Comparison of ENCODE assay signal across 23 cellular contexts in genomic region chr4:77856152-77856551, GRCh38. TPM values are rescaled to one million over a fixed set of nuclear protein-coding genes. Genes with fewer than 3 reads are reported as not detected.
DNase-seq lines count a peak whose midpoint lies in the region; ATAC-seq and TF ChIP-seq lines count a peak whose summit lies in the region.
"Had no signal": no experiment of that assay in that cellular context is flagged by ENCODE, and none has a peak within 500 bp of the region (broad histone marks: within the 10 kb centered on the region; RNA-seq: fewer than 3 reads in every experiment).

No MANE protein-coding gene starts in this region.

- ATAC-seq in activated CD8-positive, alpha-beta T cell treated with anti-CD3 and anti-CD28 coated beads for 36 hours, result no peak
- no peak for ATAC-seq in naive thymus-derived CD4-positive, alpha-beta T cell
- ATAC-seq in left lobe of liver (no peak), HG02870 (IDR thresholded peaks at IDR 0.05; ENCODE audit: unreplicated experiment) (no peak)
- ATAC-seq: A549; effector memory CD8-positive, alpha-beta T cell; right lobe of liver had no signal

- no peak for DNase-seq in T-helper 2 cell treated with Interferon-gamma antibody and Interleukin-4, amounts not matched to agents 5 μg/mL and 100 μg/mL, for 36 hours (ENCODE audit: low spot score)
- no peak for DNase-seq in T-helper 2 cell
- no peak for DNase-seq in CD4-positive, alpha-beta memory T cell
- DNase-seq in activated CD8-positive, alpha-beta T cell treated with anti-CD3 and anti-CD28 coated beads for 36 hours, result no peak
- DNase-seq in naive thymus-derived CD4-positive, alpha-beta T cell, result no peak
- DNase-seq in left lobe of liver (ENCODE audit: low spot score), result no peak
- no peak for DNase-seq in GM13977 (ENCODE audit: low spot score)
- DNase-seq: adrenal gland; cerebellar nuclear complex; effector memory CD8-positive, alpha-beta T cell; H9; hippocampal formation; KBM-7; NCI-H1092; NCI-H2171; right lobe of liver; stimulated activated CD4-positive, alpha-beta T cell treated with anti-CD3 and anti-CD28 coated beads, Interleukin-1b, Interleukin-23, amount 100 ng/mL, for 48 hours; substantia nigra; uterus had no signal

- CTCF ChIA-PET in CD4-positive, alpha-beta memory T cell (lab: Charles Lee; ENCODE audit: partially characterized antibody), result interaction anchor here (0.7 to 3.1 kb wide), 8 partner anchors 16 to 55 kb away, joined by 3 to 21 read pairs (median 4); partner anchors contain the start of gene CNOT6L
- CTCF ChIA-PET in activated CD8-positive, alpha-beta T cell treated with anti-CD3 and anti-CD28 coated beads for 36 hours (lab: Charles Lee), result interaction anchor here (0.8 to 2.3 kb wide), 4 partner anchors 36 to 95 kb away, joined by 3 to 12 read pairs (median 4); no protein-coding TSS in a partner anchor
- CTCF ChIA-PET in naive thymus-derived CD4-positive, alpha-beta T cell (lab: Charles Lee), result interaction anchor here (1.4 kb wide), 1 partner anchor 35 kb away, joined by 6 read pairs; no protein-coding TSS in a partner anchor

- H3K9me3 Mint-ChIP-seq in T-helper 2 cell treated with Interferon-gamma antibody and Interleukin-4, amounts not matched to agents 5 μg/mL and 100 μg/mL, for 36 hours, result no peaks in the 10 kb centered on the region
- H3K9me3 Mint-ChIP-seq in CD4-positive, alpha-beta memory T cell, result no peaks in the 10 kb centered on the region
- no peaks in the 10 kb centered on the region for H3K9me3 Mint-ChIP-seq in activated CD8-positive, alpha-beta T cell treated with anti-CD3 and anti-CD28 coated beads for 36 hours
- H3K9me3 Mint-ChIP-seq in naive thymus-derived CD4-positive, alpha-beta T cell, result peaks cover 0 to 4% (median 0%) of the 10 kb centered on the region in 11 donors
- H3K9me3 Mint-ChIP-seq: effector memory CD8-positive, alpha-beta T cell; H9; mesothelial cell of epicardium had no signal

- no peak for TF ChIP-seq CTCF in activated CD8-positive, alpha-beta T cell treated with anti-CD3 and anti-CD28 coated beads for 36 hours (IDR thresholded peaks at IDR 0.05)
- TF ChIP-seq CTCF in GM13977 (IDR thresholded peaks at IDR 0.05; ENCODE audit: extremely low read depth, insufficient read depth, missing control alignments), result no peak

- H3K27me3 ChIP-seq in CD4-positive, alpha-beta memory T cell (ENCODE audit: insufficient read depth, low read length), result no peaks in the 10 kb centered on the region
- no peaks in the 10 kb centered on the region for H3K27me3 ChIP-seq in naive thymus-derived CD4-positive, alpha-beta T cell (ENCODE audit: control insufficient read depth in 2 of 2, insufficient read depth in 2 of 2, low read length in 2 of 2)
- H3K27me3 ChIP-seq: adrenal gland, right lobe of liver, uterus had no signal

- in situ Hi-C loops in GM13977 (cut with MboI; ENCODE audit: low pct_unique_long_range_greater_than_20kb, low sequenced_read_pairs, unreplicated experiment), result no loop called here

- POLR2A ChIA-PET in CD4-positive, alpha-beta memory T cell (lab: Charles Lee; ENCODE audit: partially characterized antibody), result interaction anchor here (1.3 to 11.1 kb wide), 6 partner anchors 20 to 1083 kb away, joined by 4 to 908 read pairs (median 6); partner anchors contain the start of genes CNOT6L and PAQR3
- POLR2A ChIA-PET in activated CD8-positive, alpha-beta T cell treated with anti-CD3 and anti-CD28 coated beads for 36 hours (lab: Charles Lee), result interaction anchor here (2.3 to 4.1 kb wide), 2 partner anchors 35 to 38 kb away, joined by 10 to 49 read pairs; no protein-coding TSS in a partner anchor
- POLR2A ChIA-PET in naive thymus-derived CD4-positive, alpha-beta T cell (lab: Charles Lee), result interaction anchor here (0.7 to 14.2 kb wide), 5 partner anchors 22 to 1643 kb away, joined by 3 to 531 read pairs (median 3); partner anchors contain the start of gene CNOT6L

- intact Hi-C loops in CD4-positive, alpha-beta memory T cell (cut with micrococcal nuclease), result no loop called here
- intact Hi-C loops in activated CD8-positive, alpha-beta T cell treated with anti-CD3 and anti-CD28 coated beads for 36 hours (cut with micrococcal nuclease), result loop anchor here (10.0 kb wide), 1 partner anchor 271 kb away; no protein-coding TSS in a partner anchor
- intact Hi-C loops in naive thymus-derived CD4-positive, alpha-beta T cell (cut with micrococcal nuclease), result no loop called here

- H3K4me3 ChIP-seq in CD4-positive, alpha-beta memory T cell (ENCODE audit: low read length in 2 of 2), result no peak overlapping the region
- H3K4me3 ChIP-seq in naive thymus-derived CD4-positive, alpha-beta T cell (ENCODE audit: low read length), result peak overlapping the region; percentile 37
- H3K4me3 ChIP-seq: A549, right lobe of liver, uterus had no signal

- no peak overlapping the region for H3K4me3 Mint-ChIP-seq in T-helper 2 cell treated with Interferon-gamma antibody and Interleukin-4, amounts not matched to agents 5 μg/mL and 100 μg/mL, for 36 hours
- peak overlapping the region in 5 of 8 donors; percentile 15 to 90 (median 86) for H3K4me3 Mint-ChIP-seq in CD4-positive, alpha-beta memory T cell
- H3K4me3 Mint-ChIP-seq in activated CD8-positive, alpha-beta T cell treated with anti-CD3 and anti-CD28 coated beads for 36 hours, result peak overlapping the region; percentile 72
- H3K4me3 Mint-ChIP-seq in naive thymus-derived CD4-positive, alpha-beta T cell, result peak overlapping the region; percentile 16 to 90 (median 74)
- H3K4me3 Mint-ChIP-seq: H9, mesothelial cell of epicardium had no signal

- H3K27ac Mint-ChIP-seq in T-helper 2 cell treated with Interferon-gamma antibody and Interleukin-4, amounts not matched to agents 5 μg/mL and 100 μg/mL, for 36 hours, result peak overlapping the region; percentile 86
- H3K27ac Mint-ChIP-seq in CD4-positive, alpha-beta memory T cell, result peak overlapping the region; percentile 84 to 96 (median 91)
- peak overlapping the region; percentile 97 for H3K27ac Mint-ChIP-seq in activated CD8-positive, alpha-beta T cell treated with anti-CD3 and anti-CD28 coated beads for 36 hours
- H3K27ac Mint-ChIP-seq in naive thymus-derived CD4-positive, alpha-beta T cell, result peak overlapping the region; percentile 87 to 100 (median 96)
- H3K27ac Mint-ChIP-seq: mesothelial cell of epicardium had no signal

- no peaks in the 10 kb centered on the region for H3K36me3 Mint-ChIP-seq in T-helper 2 cell treated with Interferon-gamma antibody and Interleukin-4, amounts not matched to agents 5 μg/mL and 100 μg/mL, for 36 hours (ENCODE audit: low read depth)
- no peaks in the 10 kb centered on the region for H3K36me3 Mint-ChIP-seq in CD4-positive, alpha-beta memory T cell
- H3K36me3 Mint-ChIP-seq in activated CD8-positive, alpha-beta T cell treated with anti-CD3 and anti-CD28 coated beads for 36 hours (ENCODE audit: low read depth), result no peaks in the 10 kb centered on the region
- peaks cover 0 to 1% (median 0%) of the 10 kb centered on the region in 5 donors for H3K36me3 Mint-ChIP-seq in naive thymus-derived CD4-positive, alpha-beta T cell
- H3K36me3 Mint-ChIP-seq: mesothelial cell of epicardium had no signal

- no peaks in the 10 kb centered on the region for H3K27me3 Mint-ChIP-seq in T-helper 2 cell treated with Interferon-gamma antibody and Interleukin-4, amounts not matched to agents 5 μg/mL and 100 μg/mL, for 36 hours (ENCODE audit: low read depth)
- H3K27me3 Mint-ChIP-seq in CD4-positive, alpha-beta memory T cell, result no peaks in the 10 kb centered on the region
- H3K27me3 Mint-ChIP-seq in activated CD8-positive, alpha-beta T cell treated with anti-CD3 and anti-CD28 coated beads for 36 hours, result no peaks in the 10 kb centered on the region
- no peaks in the 10 kb centered on the region for H3K27me3 Mint-ChIP-seq in naive thymus-derived CD4-positive, alpha-beta T cell
- H3K27me3 Mint-ChIP-seq: effector memory CD8-positive, alpha-beta T cell had no signal

- no peaks in the 10 kb centered on the region for H3K9me3 ChIP-seq in CD4-positive, alpha-beta memory T cell (ENCODE audit: control insufficient read depth in 1 of 2, low read length in 2 of 2)
- no peaks in the 10 kb centered on the region for H3K9me3 ChIP-seq in naive thymus-derived CD4-positive, alpha-beta T cell (ENCODE audit: control insufficient read depth in 2 of 3, low read length in 3 of 3)
- H3K9me3 ChIP-seq: A549, adrenal gland, right lobe of liver, uterus had no signal

- H3K27ac ChIP-seq in CD4-positive, alpha-beta memory T cell (ENCODE audit: low read depth, low read length), result peak overlapping the region; percentile 19
- H3K27ac ChIP-seq in naive thymus-derived CD4-positive, alpha-beta T cell (ENCODE audit: low read depth, low read length), result peak overlapping the region; percentile 71
- H3K27ac ChIP-seq: A549, adrenal gland, RWPE1 had no signal

- peaks cover 91% of the 10 kb centered on the region for H3K4me1 ChIP-seq in CD4-positive, alpha-beta memory T cell (ENCODE audit: insufficient read depth, low read length)
- H3K4me1 ChIP-seq in naive thymus-derived CD4-positive, alpha-beta T cell (ENCODE audit: control insufficient read depth in 2 of 2, insufficient read depth in 2 of 2, low read length in 2 of 2), result peaks cover 65 to 67% of the 10 kb centered on the region in 2 donors
- H3K4me1 ChIP-seq: A549, adrenal gland, right lobe of liver, uterus had no signal

- H3K4me1 Mint-ChIP-seq in T-helper 2 cell treated with Interferon-gamma antibody and Interleukin-4, amounts not matched to agents 5 μg/mL and 100 μg/mL, for 36 hours (ENCODE audit: low read depth), result peaks cover 54% of the 10 kb centered on the region
- peaks cover 49 to 75% (median 65%) of the 10 kb centered on the region in 4 donors for H3K4me1 Mint-ChIP-seq in CD4-positive, alpha-beta memory T cell
- H3K4me1 Mint-ChIP-seq in activated CD8-positive, alpha-beta T cell treated with anti-CD3 and anti-CD28 coated beads for 36 hours (ENCODE audit: low read depth), result peaks cover 74% of the 10 kb centered on the region
- H3K4me1 Mint-ChIP-seq in naive thymus-derived CD4-positive, alpha-beta T cell, result peaks cover 50 to 87% (median 78%) of the 10 kb centered on the region in 7 donors

- no peaks in the 10 kb centered on the region for H3K36me3 ChIP-seq in CD4-positive, alpha-beta memory T cell (ENCODE audit: insufficient read depth, low read length)
- H3K36me3 ChIP-seq in naive thymus-derived CD4-positive, alpha-beta T cell (ENCODE audit: control insufficient read depth in 2 of 3, insufficient read depth in 3 of 3, low read length in 3 of 3), result no peaks in the 10 kb centered on the region
- H3K36me3 ChIP-seq: adrenal gland, right lobe of liver, uterus had no signal

RNA-seq across cellular contexts. Expression of gene MRPL1, which starts 6.5 kb away (rescaled TPM):
- total RNA-seq in CD4-positive, alpha-beta memory T cell, result 10 to 100 TPM; 18.6 to 23.3 TPM
- 10 to 100 TPM; 26.7 to 46.4 TPM for polyA plus RNA-seq in CD4-positive, alpha-beta memory T cell
- total RNA-seq in activated CD8-positive, alpha-beta T cell treated with anti-CD3 and anti-CD28 coated beads for 36 hours, result 10 to 100 TPM; 55.7 to 62.4 TPM
- total RNA-seq in naive thymus-derived CD4-positive, alpha-beta T cell, result 10 to 100 TPM; 13.0 to 37.9 (median 17.8) TPM
- polyA plus RNA-seq in naive thymus-derived CD4-positive, alpha-beta T cell, result 10 to 100 TPM; 29.1 to 36.2 TPM
- total RNA-seq in left lobe of liver, result 13.8 TPM

RNA-seq across cellular contexts. Expression of gene CNOT6L, which starts 37.0 kb away (rescaled TPM):
- total RNA-seq in CD4-positive, alpha-beta memory T cell, result 100 to 1,000 TPM; 207 to 225 TPM
- polyA plus RNA-seq in CD4-positive, alpha-beta memory T cell, result 10 to 100 TPM; 34.3 to 44.9 TPM
- 100 to 1,000 TPM; 109 to 118 TPM for total RNA-seq in activated CD8-positive, alpha-beta T cell treated with anti-CD3 and anti-CD28 coated beads for 36 hours
- 100 to 1,000 TPM; 111 to 212 (median 143) TPM for total RNA-seq in naive thymus-derived CD4-positive, alpha-beta T cell
- polyA plus RNA-seq in naive thymus-derived CD4-positive, alpha-beta T cell, result 10 to 100 TPM; 50.5 to 52.3 TPM
- total RNA-seq in left lobe of liver, result 20.5 TPM
